18 cellular contexts compared by ENCODE assay signal in the genomic region with DNA sequence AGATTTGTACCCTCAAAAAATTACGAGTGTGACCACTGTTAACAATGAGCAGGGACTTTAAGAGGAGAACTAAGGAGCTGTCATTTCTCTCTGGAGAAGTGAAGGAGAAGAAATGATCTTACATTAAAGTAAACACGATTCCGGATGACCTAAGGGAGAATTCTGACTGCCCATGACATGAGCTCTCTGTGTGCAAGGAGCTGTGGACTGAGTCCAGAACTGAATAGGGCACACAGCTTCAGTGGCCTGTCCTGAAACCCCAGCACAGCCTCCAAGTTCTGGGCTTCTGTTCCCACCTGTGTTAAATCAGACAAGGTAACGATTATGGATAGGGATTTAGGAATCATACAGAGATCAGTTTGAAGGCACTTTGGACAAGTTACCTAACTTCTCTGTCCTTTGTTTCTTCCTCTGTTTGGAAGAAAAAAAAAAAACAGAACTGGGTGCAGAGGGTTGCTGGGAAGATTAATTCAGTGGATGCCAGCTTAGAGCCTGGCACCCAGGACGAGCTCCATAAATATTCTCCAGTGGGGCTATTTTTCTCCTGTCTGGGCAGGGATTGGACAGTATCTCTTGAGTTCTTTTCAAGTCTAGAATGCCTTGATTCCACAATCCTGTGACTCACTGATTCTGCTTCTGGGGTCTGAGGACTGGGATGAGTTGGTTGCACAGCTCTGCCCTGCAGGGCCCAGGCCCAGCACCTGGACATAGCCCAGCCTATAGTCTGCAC.
DNase-seq lines count a peak whose midpoint lies in the region; ATAC-seq and TF ChIP-seq lines count a peak whose summit lies in the region.
"Had no signal": no experiment of that assay in that cellular context is flagged by ENCODE, and none has a peak within 500 bp of the region (broad histone marks: within the 10 kb centered on the region; RNA-seq: fewer than 3 reads in every experiment).

No MANE protein-coding gene starts in this region.

- POLR2A ChIA-PET in RWPE1 (lab: Yijun Ruan, JAX; ENCODE audit: low non-redundant PET) = no interaction called here
- POLR2A ChIA-PET in Caco-2 (lab: Charles Lee) = no interaction called here

- ATAC-seq in psoas muscle = no peak
- ATAC-seq in GM21423 (IDR thresholded peaks at IDR 0.05; ENCODE audit: unreplicated experiment) = no peak
- ATAC-seq in GM19351 (IDR thresholded peaks at IDR 0.05; ENCODE audit: unreplicated experiment) = no peak

- WGBS in esophagus squamous epithelium, 2 donors = 28 to 42% methylated on average over 5 of the region's 5 CpGs
- WGBS in psoas muscle, 3 donors = 33 to 59% (median 35%) methylated on average over 5 of the region's 5 CpGs

- BruUV-seq in Caco-2 (replicated peaks; lab: Mats Ljungman, UMichigan) = no TSS peak

- H3K4me1 ChIP-seq in esophagus squamous epithelium = peaks cover 45 to 94% (median 68%) of the 10 kb centered on the region in 3 donors
- H3K4me1 ChIP-seq in psoas muscle = peaks cover 69% of the 10 kb centered on the region
- H3K4me1 ChIP-seq in Caco-2 = no peaks in the 10 kb centered on the region

- H3K36me3 Mint-ChIP-seq in Caco-2 (ENCODE audit: insufficient read depth, unreplicated experiment) = no peaks in the 10 kb centered on the region
- H3K36me3 Mint-ChIP-seq: activated CD4-positive, alpha-beta memory T cell treated with anti-CD3 and anti-CD28 coated beads for 36 hours had no signal

- TF ChIP-seq CTCF in RWPE1 (conservative IDR thresholded peaks at IDR 0.05; ENCODE audit: low read depth) = no peak
- no peak for TF ChIP-seq CTCF in esophagus squamous epithelium (IDR thresholded peaks at IDR 0.05)
- no peak for TF ChIP-seq CTCF in psoas muscle (IDR thresholded peaks at IDR 0.05)
- no peak for TF ChIP-seq CTCF in Caco-2 (IDR thresholded peaks at IDR 0.05; ENCODE audit: insufficient read depth in 1 of 2, low read depth in 1 of 2, low read length in 1 of 2, severe bottlenecking in 1 of 2, unreplicated experiment in 1 of 2)

- no peak for TF ChIP-seq POLR2A in esophagus squamous epithelium (IDR thresholded peaks at IDR 0.05)

- DNase-seq in CD1c-positive myeloid dendritic cell (ENCODE audit: extremely low spot score) (peak; percentile 28), RWPE1 (ENCODE audit: low spot score) (no peak), esophagus squamous epithelium (lab: John Stamatoyannopoulos, UW) (no peak), psoas muscle (no peak), putamen (ENCODE audit: low spot score) (no peak), Caco-2 (no peak)
- DNase-seq: activated CD4-positive, alpha-beta memory T cell treated with anti-CD3 and anti-CD28 coated beads for 36 hours; activated effector memory CD4-positive, alpha-beta T cell treated with Interleukin-2 at 50 U/mL for 16 hours; CD4-positive, alpha-beta T cell; NCI-H1105; NCI-H446; stimulated activated CD4-positive, alpha-beta T cell treated with anti-CD3 and anti-CD28 coated beads, Interleukin-4, amount 100 ng/mL, for 24 hours; stimulated activated naive CD4-positive, alpha-beta T cell had no signal

- no peak overlapping the region for H3K4me3 Mint-ChIP-seq in Caco-2 (ENCODE audit: unreplicated experiment)
- H3K4me3 Mint-ChIP-seq: activated CD4-positive, alpha-beta memory T cell treated with anti-CD3 and anti-CD28 coated beads for 36 hours; CD4-positive, alpha-beta T cell; central memory CD8-positive, alpha-beta T cell; T-helper 2 cell treated with Interferon-gamma antibody and Interleukin-4, amounts not matched to agents 5 μg/mL and 100 μg/mL, for 36 hours had no signal

- peak overlapping the region; percentile 85 for H3K27ac ChIP-seq in RWPE1
- H3K27ac ChIP-seq in esophagus squamous epithelium = peak overlapping the region in 3 of 4 donors; percentile 11 to 90 (median 19)
- peak overlapping the region; percentile 64 for H3K27ac ChIP-seq in psoas muscle

- no peaks in the 10 kb centered on the region for H3K27me3 ChIP-seq in esophagus squamous epithelium
- no peaks in the 10 kb centered on the region for H3K27me3 ChIP-seq in psoas muscle (ENCODE audit: insufficient read depth in 3 of 3, low read length in 2 of 3)
- no peaks in the 10 kb centered on the region for H3K27me3 ChIP-seq in Caco-2 (replicated peaks; ENCODE audit: control insufficient read depth, insufficient read depth, low read length)

- no peaks in the 10 kb centered on the region for H3K27me3 Mint-ChIP-seq in Caco-2 (ENCODE audit: insufficient read depth, unreplicated experiment)
- H3K27me3 Mint-ChIP-seq: central memory CD8-positive, alpha-beta T cell had no signal

- no peaks in the 10 kb centered on the region for H3K9me3 Mint-ChIP-seq in Caco-2 (ENCODE audit: unreplicated experiment)
- H3K9me3 Mint-ChIP-seq: central memory CD8-positive, alpha-beta T cell had no signal

- intact Hi-C loops in esophagus squamous epithelium (cut with DNase I) (no loop called here), psoas muscle (cut with DNase I) (no loop called here), Caco-2 (cut with micrococcal nuclease; ENCODE audit: unreplicated experiment) (no loop called here)

- no peak overlapping the region for H3K27ac Mint-ChIP-seq in Caco-2 (ENCODE audit: unreplicated experiment)
- H3K27ac Mint-ChIP-seq: activated CD4-positive, alpha-beta memory T cell treated with anti-CD3 and anti-CD28 coated beads for 36 hours; CD4-positive, alpha-beta T cell; progenitor cell of endocrine pancreas; T-helper 2 cell treated with Interferon-gamma antibody and Interleukin-4, amounts not matched to agents 5 μg/mL and 100 μg/mL, for 36 hours had no signal

- CTCF ChIA-PET in RWPE1 (lab: Yijun Ruan, JAX) = interaction anchor here (0.6 to 0.9 kb wide), 2 partner anchors 291 to 293 kb away, joined by 3 to 6 read pairs; no protein-coding TSS in a partner anchor
- CTCF ChIA-PET in Caco-2 (lab: Charles Lee) = no interaction called here

- no peaks in the 10 kb centered on the region for H3K4me1 Mint-ChIP-seq in Caco-2 (ENCODE audit: low read depth, unreplicated experiment)

- H3K36me3 ChIP-seq in esophagus squamous epithelium (no peaks in the 10 kb centered on the region), psoas muscle (ENCODE audit: insufficient read depth in 1 of 2, low read depth in 1 of 2) (no peaks in the 10 kb centered on the region), Caco-2 (ENCODE audit: control insufficient read depth, insufficient read depth, low read length) (no peaks in the 10 kb centered on the region)

- H3K4me3 ChIP-seq in esophagus squamous epithelium (no peak overlapping the region), psoas muscle (no peak overlapping the region), Caco-2 (ENCODE audit: low read depth, low read length) (no peak overlapping the region)

- H3K9me3 ChIP-seq in esophagus squamous epithelium (peaks cover 0 to 8% (median 0%) of the 10 kb centered on the region in 3 donors), psoas muscle (no peaks in the 10 kb centered on the region), Caco-2 (no peaks in the 10 kb centered on the region)

Comparison
In these comparisons a context has a peak if more than half of its experiments do, and no peak if none do; other contexts are left out.
1. H3K27ac ChIP-seq: peak in every context shown above with its lines; median percentile 85 in RWPE1; 64 in psoas muscle; 19 in esophagus squamous epithelium.